In genomic region chr19:8611890-8612806, GRCh38 we compare ENCODE assay signal across 9 cellular contexts. TPM values are rescaled to one million over a fixed set of nuclear protein-coding genes. Genes with fewer than 3 reads are reported as not detected.
DNase-seq lines count a peak whose midpoint lies in the region; ATAC-seq and TF ChIP-seq lines count a peak whose summit lies in the region.
"Had no signal": no experiment of that assay in that cellular context is flagged by ENCODE, and none has a peak within 500 bp of the region (broad histone marks: within the 10 kb centered on the region; RNA-seq: fewer than 3 reads in every experiment).

No MANE protein-coding gene starts in this region.

- H3K4me1 ChIP-seq in suprapubic skin: peaks cover 42% of the 10 kb centered on the region

- H3K27ac ChIP-seq in suprapubic skin: peak overlapping the region; percentile 86

- H3K4me3 ChIP-seq in suprapubic skin: no peak overlapping the region

- 51% methylated on average over 9 of the region's 12 CpGs for WGBS in suprapubic skin

- H3K36me3 Mint-ChIP-seq in activated CD4-positive, alpha-beta T cell treated with anti-CD3 and anti-CD28 coated beads for 36 hours (ENCODE audit: low read depth): no peaks in the 10 kb centered on the region
- no peaks in the 10 kb centered on the region for H3K36me3 Mint-ChIP-seq in activated CD8-positive, alpha-beta T cell treated with anti-CD3 and anti-CD28 coated beads for 36 hours (ENCODE audit: low read depth)

- TF ChIP-seq EP300 in suprapubic skin (IDR thresholded peaks at IDR 0.05): no peak

- H3K4me3 Mint-ChIP-seq in activated CD4-positive, alpha-beta T cell treated with anti-CD3 and anti-CD28 coated beads for 36 hours: peak overlapping the region; percentile 41
- peak overlapping the region; percentile 32 for H3K4me3 Mint-ChIP-seq in activated CD8-positive, alpha-beta T cell treated with anti-CD3 and anti-CD28 coated beads for 36 hours

- H3K9me3 ChIP-seq in suprapubic skin: no peaks in the 10 kb centered on the region

- peaks cover 28% of the 10 kb centered on the region for H3K4me1 Mint-ChIP-seq in activated CD4-positive, alpha-beta T cell treated with anti-CD3 and anti-CD28 coated beads for 36 hours
- H3K4me1 Mint-ChIP-seq in activated CD8-positive, alpha-beta T cell treated with anti-CD3 and anti-CD28 coated beads for 36 hours (ENCODE audit: low read depth): peaks cover 34% of the 10 kb centered on the region

- no peak for ATAC-seq in activated CD4-positive, alpha-beta T cell treated with anti-CD3 and anti-CD28 coated beads for 36 hours
- ATAC-seq in activated CD8-positive, alpha-beta T cell treated with anti-CD3 and anti-CD28 coated beads for 36 hours: peak; percentile 10
- ATAC-seq in GM18861 (IDR thresholded peaks at IDR 0.05; ENCODE audit: unreplicated experiment): no peak

- no peak for TF ChIP-seq CTCF in activated CD8-positive, alpha-beta T cell treated with anti-CD3 and anti-CD28 coated beads for 36 hours (IDR thresholded peaks at IDR 0.05)
- no peak for TF ChIP-seq CTCF in suprapubic skin (IDR thresholded peaks at IDR 0.05)

- intact Hi-C loops in activated CD4-positive, alpha-beta T cell treated with anti-CD3 and anti-CD28 coated beads for 36 hours (cut with DNase I, micrococcal nuclease): no loop called here
- intact Hi-C loops in activated CD8-positive, alpha-beta T cell treated with anti-CD3 and anti-CD28 coated beads for 36 hours (cut with micrococcal nuclease): no loop called here

- CTCF ChIA-PET in activated CD4-positive, alpha-beta T cell treated with anti-CD3 and anti-CD28 coated beads for 36 hours (lab: Charles Lee): interaction anchor here (0.6 to 6.5 kb wide), 2 partner anchors 32 to 43 kb away, joined by 3 to 49 read pairs; no protein-coding TSS in a partner anchor
- CTCF ChIA-PET in activated CD8-positive, alpha-beta T cell treated with anti-CD3 and anti-CD28 coated beads for 36 hours (lab: Charles Lee): interaction anchor here (1.8 to 8.6 kb wide), 2 partner anchors 30 to 33 kb away, joined by 5 to 71 read pairs; partner anchors contain the start of gene MYO1F

- no peak overlapping the region for H3K27ac Mint-ChIP-seq in activated CD4-positive, alpha-beta T cell treated with anti-CD3 and anti-CD28 coated beads for 36 hours
- H3K27ac Mint-ChIP-seq in activated CD8-positive, alpha-beta T cell treated with anti-CD3 and anti-CD28 coated beads for 36 hours: no peak overlapping the region

- POLR2A ChIA-PET in activated CD4-positive, alpha-beta T cell treated with anti-CD3 and anti-CD28 coated beads for 36 hours (lab: Charles Lee): interaction anchor here (0.6 kb wide), 1 partner anchor 383 kb away, joined by 5 read pairs; no protein-coding TSS in a partner anchor
- POLR2A ChIA-PET in activated CD8-positive, alpha-beta T cell treated with anti-CD3 and anti-CD28 coated beads for 36 hours (lab: Charles Lee): interaction anchor here (0.6 to 1.4 kb wide), 2 partner anchors 16 to 99 kb away, joined by 3 to 4 read pairs; partner anchors contain the start of gene ZNF414

- no peak for DNase-seq in activated CD4-positive, alpha-beta T cell treated with anti-CD3 and anti-CD28 coated beads for 36 hours
- no peak for DNase-seq in activated CD4-positive, alpha-beta T cell treated with anti-CD3 and anti-CD28 coated beads for 48 hours
- peak; percentile 25 for DNase-seq in activated CD8-positive, alpha-beta T cell treated with anti-CD3 and anti-CD28 coated beads for 36 hours
- peak; percentile 83 for DNase-seq in hepatic stellate cell (ENCODE audit: low spot score)
- peak; percentile 84 to 86 for DNase-seq in suprapubic skin (ENCODE audit: low spot score in 2 of 2)
- no peak for DNase-seq in D341Med (ENCODE audit: low spot score)
- no peak for DNase-seq in NCI-H2029 (lab: John Stamatoyannopoulos, UW)
- DNase-seq: SIG-M5 had no signal

- no peaks in the 10 kb centered on the region for H3K27me3 ChIP-seq in suprapubic skin

- H3K36me3 ChIP-seq in suprapubic skin: no peaks in the 10 kb centered on the region

- peaks cover 7% of the 10 kb centered on the region for H3K27me3 Mint-ChIP-seq in activated CD4-positive, alpha-beta T cell treated with anti-CD3 and anti-CD28 coated beads for 36 hours
- H3K27me3 Mint-ChIP-seq in activated CD8-positive, alpha-beta T cell treated with anti-CD3 and anti-CD28 coated beads for 36 hours: peaks cover 1% of the 10 kb centered on the region

- H3K9me3 Mint-ChIP-seq in activated CD4-positive, alpha-beta T cell treated with anti-CD3 and anti-CD28 coated beads for 36 hours (ENCODE audit: low read depth): no peaks in the 10 kb centered on the region
- no peaks in the 10 kb centered on the region for H3K9me3 Mint-ChIP-seq in activated CD8-positive, alpha-beta T cell treated with anti-CD3 and anti-CD28 coated beads for 36 hours

- TF ChIP-seq POLR2A in suprapubic skin (IDR thresholded peaks at IDR 0.05): no peak

RNA-seq across cellular contexts. Expression of gene ADAMTS10, which starts 1.6 kb away (rescaled TPM):
- total RNA-seq in activated CD4-positive, alpha-beta T cell treated with anti-CD3 and anti-CD28 coated beads for 36 hours: 1 to 10 TPM; 4.5 to 5.0 TPM
- 1 to 10 TPM; 3.7 to 4.0 TPM for total RNA-seq in activated CD8-positive, alpha-beta T cell treated with anti-CD3 and anti-CD28 coated beads for 36 hours
- 10 to 100 TPM in 1 of 4 donors, 1 to 10 TPM in 3; 1.8 to 39.6 (median 6.2) TPM for total RNA-seq in suprapubic skin

RNA-seq across cellular contexts. Expression of gene NFILZ, which starts 18.3 kb away (rescaled TPM):
- not detected for total RNA-seq in activated CD4-positive, alpha-beta T cell treated with anti-CD3 and anti-CD28 coated beads for 36 hours
- total RNA-seq in activated CD8-positive, alpha-beta T cell treated with anti-CD3 and anti-CD28 coated beads for 36 hours: not detected
- not detected for total RNA-seq in suprapubic skin

RNA-seq across cellular contexts. Expression of gene MYO1F, which starts 34.9 kb away (rescaled TPM):
- 10 to 100 TPM; 13.7 to 18.3 TPM for total RNA-seq in activated CD4-positive, alpha-beta T cell treated with anti-CD3 and anti-CD28 coated beads for 36 hours
- total RNA-seq in activated CD8-positive, alpha-beta T cell treated with anti-CD3 and anti-CD28 coated beads for 36 hours: 10 to 100 TPM; 21.0 to 21.4 TPM
- 10 to 100 TPM in 1 of 4 donors, 1 to 10 TPM in 3; 3.2 to 14.6 (median 3.3) TPM for total RNA-seq in suprapubic skin

Comparison
In these comparisons a context has a peak if more than half of its experiments do, and no peak if none do; other contexts are left out.
1. DNase-seq: peak in activated CD8-positive, alpha-beta T cell treated with anti-CD3 and anti-CD28 coated beads for 36 hours (single experiment), hepatic stellate cell (single experiment) and suprapubic skin (2 of 2); none in activated CD4-positive, alpha-beta T cell treated with anti-CD3 and anti-CD28 coated beads for 36 hours (single experiment), activated CD4-positive, alpha-beta T cell treated with anti-CD3 and anti-CD28 coated beads for 48 hours (single experiment), D341Med (single experiment) and NCI-H2029 (single experiment).